In the genomic region with DNA sequence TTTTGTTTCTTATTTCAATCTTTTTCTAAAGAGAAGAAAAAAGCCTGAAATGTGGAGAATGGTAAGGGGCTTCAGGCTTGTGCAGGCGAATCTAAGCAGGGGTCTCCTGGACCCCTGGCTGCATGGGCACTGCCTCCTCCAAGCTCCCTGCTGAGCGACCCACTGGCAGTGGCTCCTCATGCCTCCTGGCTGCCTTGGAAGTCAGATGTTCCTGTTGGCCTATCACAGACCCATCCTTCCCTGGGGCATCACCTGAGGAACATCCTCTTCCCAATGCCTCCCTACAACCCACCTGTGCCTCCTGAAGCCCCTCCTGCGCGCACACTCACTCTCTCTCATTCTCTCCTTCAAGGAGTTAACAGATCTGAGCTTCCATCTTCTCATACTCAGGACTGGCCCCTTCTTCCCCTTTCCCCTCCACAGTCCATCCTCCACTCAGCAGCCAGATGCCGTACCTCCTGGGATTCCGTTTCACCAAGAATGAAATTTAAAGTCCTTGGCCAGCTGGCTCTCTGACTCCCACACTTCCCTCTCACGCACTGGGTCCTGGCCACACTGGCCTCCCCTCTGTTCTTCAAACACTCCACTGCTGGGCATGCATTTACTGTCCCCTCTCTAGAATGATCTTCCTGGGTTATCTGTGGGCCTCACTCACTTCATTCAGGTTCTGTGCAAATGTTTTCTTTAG, we compare ENCODE assay signal across 18 cellular contexts. TPM values are rescaled to one million over a fixed set of nuclear protein-coding genes. Genes with fewer than 3 reads are reported as not detected.
DNase-seq lines count a peak whose midpoint lies in the region; ATAC-seq, FAIRE-seq and TF ChIP-seq lines count a peak whose summit lies in the region.
"Had no signal": no experiment of that assay in that cellular context is flagged by ENCODE, and none has a peak within 500 bp of the region (broad histone marks: within the 10 kb centered on the region; RNA-seq: fewer than 3 reads in every experiment).

No MANE protein-coding gene starts in this region.

- TF ChIP-seq CTCF in nephron (IDR thresholded peaks at IDR 0.05; ENCODE audit: unreplicated experiment in 3 of 3) (no peak), type B pancreatic cell (conservative IDR thresholded peaks at IDR 0.05) (no peak), kidney (IDR thresholded peaks at IDR 0.05; ENCODE audit: borderline replicate concordance, extremely low read depth, insufficient read depth) (no peak)

- H3K36me3 ChIP-seq in kidney (ENCODE audit: control insufficient read depth in 1 of 2, insufficient read depth in 2 of 2, low read length in 2 of 2): no peaks in the 10 kb centered on the region

- H3K4me1 Mint-ChIP-seq in activated naive CD4-positive, alpha-beta T cell treated with anti-CD3 and anti-CD28 coated beads, Interleukin-2, amount 50 U/mL, for 24 hours: peaks cover 10% of the 10 kb centered on the region
- H3K4me1 Mint-ChIP-seq in activated T-helper 17 cell treated with anti-CD3 and anti-CD28 coated beads, Interleukin-2, amount 50 U/mL, for 72 hours: peaks cover 11% of the 10 kb centered on the region
- H3K4me1 Mint-ChIP-seq in nephron (peaks cover 38% of the 10 kb centered on the region), type B pancreatic cell (ENCODE audit: unreplicated experiment) (peaks cover 21% of the 10 kb centered on the region)

- no peak overlapping the region for H3K4me3 ChIP-seq in kidney (ENCODE audit: low read length in 2 of 2)
- H3K4me3 ChIP-seq: A549; BLaER1 treated with 17β-estradiol and CSF1 and Interleukin-3, amounts not matched to agents 10 nM and 100 nM had no signal

- peaks cover 4% of the 10 kb centered on the region for H3K36me3 Mint-ChIP-seq in activated naive CD4-positive, alpha-beta T cell treated with anti-CD3 and anti-CD28 coated beads, Interleukin-2, amount 50 U/mL, for 24 hours
- H3K36me3 Mint-ChIP-seq in activated naive CD4-positive, alpha-beta T cell treated with anti-CD3 and anti-CD28 coated beads, Interleukin-2, amount 50 U/mL, for 72 hours: peaks cover 17 to 19% of the 10 kb centered on the region in 2 donors
- peaks cover 13% of the 10 kb centered on the region for H3K36me3 Mint-ChIP-seq in activated T-helper 17 cell treated with anti-CD3 and anti-CD28 coated beads, Interleukin-2, amount 50 U/mL, for 72 hours (ENCODE audit: low read depth)
- H3K36me3 Mint-ChIP-seq in nephron (ENCODE audit: low read depth) (peaks cover 7% of the 10 kb centered on the region), type B pancreatic cell (peaks cover 12% of the 10 kb centered on the region)

- H3K9ac ChIP-seq in kidney (ENCODE audit: low read length in 2 of 2): no peak overlapping the region
- H3K9ac ChIP-seq: BLaER1 treated with 17β-estradiol and CSF1 and Interleukin-3, amounts not matched to agents 10 nM and 100 nM had no signal

- H3K4me1 ChIP-seq in kidney (ENCODE audit: control insufficient read depth in 1 of 2, insufficient read depth in 1 of 2, low read depth in 1 of 2, low read length in 2 of 2): peaks cover 5% of the 10 kb centered on the region in 2 donors

- no peak overlapping the region for H3K4me3 Mint-ChIP-seq in activated naive CD4-positive, alpha-beta T cell treated with anti-CD3 and anti-CD28 coated beads, Interleukin-2, amount 50 U/mL, for 24 hours
- H3K4me3 Mint-ChIP-seq in activated T-helper 17 cell treated with anti-CD3 and anti-CD28 coated beads, Interleukin-2, amount 50 U/mL, for 72 hours: no peak overlapping the region
- peak overlapping the region in 1 of 3 experiments; percentile 11 for H3K4me3 Mint-ChIP-seq in nephron
- H3K4me3 Mint-ChIP-seq in type B pancreatic cell: no peak overlapping the region
- H3K4me3 Mint-ChIP-seq: IgD-negative memory B cell had no signal

- DNase-seq in activated naive CD4-positive, alpha-beta T cell treated with anti-CD3 and anti-CD28 coated beads, Interleukin-2, amount 50 U/mL, for 72 hours (ENCODE audit: low spot score in 2 of 2): no peak
- DNase-seq in type B pancreatic cell (ENCODE audit: extremely low spot score, unreplicated experiment): peak; percentile 40
- no peak for DNase-seq in H4 (ENCODE audit: low spot score)
- no peak for DNase-seq in NCI-H1417 (lab: John Stamatoyannopoulos, UW)
- DNase-seq in kidney: no peak
- DNase-seq: DMS79 treated with DMSO at 0.1 percent for 48 hours, HCEC 1CT, NCI-H1417 treated with DMSO at 0.1 percent for 48 hours, NCI-H2029, NCI-H2171, NCI-H446, NCI-H69 had no signal

- no peak overlapping the region for H3K27ac ChIP-seq in kidney (ENCODE audit: low read depth in 2 of 2, low read length in 2 of 2)
- H3K27ac ChIP-seq: A549; BLaER1 treated with 17β-estradiol and CSF1 and Interleukin-3, amounts not matched to agents 10 nM and 100 nM had no signal

- H3K9me3 Mint-ChIP-seq in activated naive CD4-positive, alpha-beta T cell treated with anti-CD3 and anti-CD28 coated beads, Interleukin-2, amount 50 U/mL, for 24 hours: no peaks in the 10 kb centered on the region
- no peaks in the 10 kb centered on the region for H3K9me3 Mint-ChIP-seq in activated naive CD4-positive, alpha-beta T cell treated with anti-CD3 and anti-CD28 coated beads, Interleukin-2, amount 50 U/mL, for 72 hours
- H3K9me3 Mint-ChIP-seq in activated T-helper 17 cell treated with anti-CD3 and anti-CD28 coated beads, Interleukin-2, amount 50 U/mL, for 72 hours: no peaks in the 10 kb centered on the region
- no peaks in the 10 kb centered on the region for H3K9me3 Mint-ChIP-seq in nephron
- peaks cover 6% of the 10 kb centered on the region for H3K9me3 Mint-ChIP-seq in type B pancreatic cell

- H3K27ac Mint-ChIP-seq in activated naive CD4-positive, alpha-beta T cell treated with anti-CD3 and anti-CD28 coated beads, Interleukin-2, amount 50 U/mL, for 24 hours: peak overlapping the region; percentile 59
- H3K27ac Mint-ChIP-seq in activated naive CD4-positive, alpha-beta T cell treated with anti-CD3 and anti-CD28 coated beads, Interleukin-2, amount 50 U/mL, for 72 hours: peak overlapping the region in 1 of 2 donors; percentile 62
- peak overlapping the region; percentile 21 for H3K27ac Mint-ChIP-seq in activated T-helper 17 cell treated with anti-CD3 and anti-CD28 coated beads, Interleukin-2, amount 50 U/mL, for 72 hours
- H3K27ac Mint-ChIP-seq in nephron: peak overlapping the region; percentile 7 to 88 (median 68)
- H3K27ac Mint-ChIP-seq in type B pancreatic cell: no peak overlapping the region

- FAIRE-seq in kidney (lab: Jason Lieb, UNC): no peak
- FAIRE-seq: A549 had no signal

- intact Hi-C loops in kidney (cut with DNase I): loop anchor here (10.0 kb wide), 1 partner anchor 162 kb away; no protein-coding TSS in a partner anchor

- ATAC-seq in activated naive CD4-positive, alpha-beta T cell treated with anti-CD3 and anti-CD28 coated beads, Interleukin-2, amount 50 U/mL, for 72 hours: no peak
- ATAC-seq in activated T-helper 17 cell treated with anti-CD3 and anti-CD28 coated beads, Interleukin-2, amount 50 U/mL, for 72 hours (replicated peaks): no peak
- ATAC-seq: A549 had no signal

- no peaks in the 10 kb centered on the region for H3K27me3 Mint-ChIP-seq in activated naive CD4-positive, alpha-beta T cell treated with anti-CD3 and anti-CD28 coated beads, Interleukin-2, amount 50 U/mL, for 24 hours
- no peaks in the 10 kb centered on the region for H3K27me3 Mint-ChIP-seq in activated T-helper 17 cell treated with anti-CD3 and anti-CD28 coated beads, Interleukin-2, amount 50 U/mL, for 72 hours
- H3K27me3 Mint-ChIP-seq in nephron (ENCODE audit: low read depth): no peaks in the 10 kb centered on the region
- H3K27me3 Mint-ChIP-seq in type B pancreatic cell: peaks cover 10% of the 10 kb centered on the region

- H3K9me3 ChIP-seq in kidney (ENCODE audit: control insufficient read depth in 1 of 2, low read length in 2 of 2): no peaks in the 10 kb centered on the region
- H3K9me3 ChIP-seq: A549 had no signal

RNA-seq across cellular contexts. Expression of gene AZIN2, which starts 41.7 kb away (rescaled TPM):
- total RNA-seq in activated naive CD4-positive, alpha-beta T cell treated with anti-CD3 and anti-CD28 coated beads, Interleukin-2, amount 50 U/mL, for 72 hours: 1 to 10 TPM; 1.2 to 2.1 TPM
- 1 to 10 TPM; 3.4 to 3.7 TPM for total RNA-seq in activated T-helper 17 cell treated with anti-CD3 and anti-CD28 coated beads, Interleukin-2, amount 50 U/mL, for 72 hours
- total RNA-seq in type B pancreatic cell (ENCODE audit: low replicate concordance) (5.1 and 8.9 TPM in 2 replicates), kidney (4.9 TPM)
- 3.9 and 5.8 TPM in 2 replicates for total RNA-seq in H4 (2014; rRNA removed; shearing (Covaris generic))
- 7.5 TPM for polyA plus RNA-seq in kidney (ENCODE audit: insufficient read depth, low read depth, low replicate concordance)

RNA-seq across cellular contexts. Expression of gene TRIM62, which starts 59.2 kb away (rescaled TPM):
- total RNA-seq in activated naive CD4-positive, alpha-beta T cell treated with anti-CD3 and anti-CD28 coated beads, Interleukin-2, amount 50 U/mL, for 72 hours: 1 to 10 TPM; 5.3 to 5.4 TPM
- 1 to 10 TPM; 4.3 to 6.5 TPM for total RNA-seq in activated T-helper 17 cell treated with anti-CD3 and anti-CD28 coated beads, Interleukin-2, amount 50 U/mL, for 72 hours
- total RNA-seq in type B pancreatic cell (ENCODE audit: low replicate concordance) (14.0 and 20.8 TPM in 2 replicates), kidney (6.2 TPM)
- total RNA-seq in H4 (2014; rRNA removed; shearing (Covaris generic)): 3.2 and 4.7 TPM in 2 replicates
- polyA plus RNA-seq in kidney (ENCODE audit: insufficient read depth, low read depth, low replicate concordance): 3.2 TPM
